ENCODE assay signal across 2 cellular contexts in genomic region chr4:53908661-53909078, GRCh38.
TF ChIP-seq lines count a peak whose summit lies in the region.

No MANE protein-coding gene starts in this region.

TF ChIP-seq in Ishikawa, 13 proteins besides CTCF, POLR2A, EP300 and RAD21 (continued from another document):
- TF ChIP-seq USF1 (IDR thresholded peaks at IDR 0.05) (no peak), TAF1 (IDR thresholded peaks at IDR 0.05; ENCODE audit: low read depth) (no peak), FOXM1 (IDR thresholded peaks at IDR 0.05; ENCODE audit: borderline replicate concordance, low read depth) (no peak), CEBPB (IDR thresholded peaks at IDR 0.05) (no peak), EGR1 (IDR thresholded peaks at IDR 0.05) (no peak), CREB1 (IDR thresholded peaks at IDR 0.05; ENCODE audit: low read depth) (no peak), REST (IDR thresholded peaks at IDR 0.05; ENCODE audit: low read depth) (no peak)

TF ChIP-seq in HepG2, 621 proteins besides CTCF, POLR2A, EP300 and RAD21 (continued from another document and continues in another):
- TF ChIP-seq HMGXB4 (CRISPR knock-in tag; IDR thresholded peaks at IDR 0.05; ENCODE audit: borderline replicate concordance in 1 of 2, low read depth in 1 of 2), result peak in 1 of 2 experiments; percentile 73; a peak in 1 of 4 replicates
- no peak for TF ChIP-seq MLLT10 (CRISPR knock-in tag; IDR thresholded peaks at IDR 0.05)
- no peak for TF ChIP-seq FUBP1 (CRISPR knock-in tag; IDR thresholded peaks at IDR 0.05; ENCODE audit: borderline replicate concordance)
- peak; percentile 85 for TF ChIP-seq ELF1 (CRISPR knock-in tag; IDR thresholded peaks at IDR 0.05)
- TF ChIP-seq MIXL1 (CRISPR knock-in tag; IDR thresholded peaks at IDR 0.05), result peak; percentile 56; the same call in 1 of the 2 replicates
- 0 out of 2 replicates have a peak, but pooled peaks have one; percentile 54 for TF ChIP-seq ATF2 (CRISPR knock-in tag; IDR thresholded peaks at IDR 0.05)
- 0 out of 2 replicates have a peak, but pooled peaks have one; percentile 14 for TF ChIP-seq KDM1A (CRISPR knock-in tag; IDR thresholded peaks at IDR 0.05)
- peak; percentile 26; the same call in 1 of the 2 replicates for TF ChIP-seq TGIF2 (CRISPR knock-in tag; IDR thresholded peaks at IDR 0.05)
- peak; percentile 25; the same call in 1 of the 2 replicates for TF ChIP-seq HDAC1 (CRISPR knock-in tag; IDR thresholded peaks at IDR 0.05)
- peak; percentile 52; the same call in 1 of the 2 replicates for TF ChIP-seq ZMYM4 (CRISPR knock-in tag; IDR thresholded peaks at IDR 0.05)
- TF ChIP-seq ZNF142 (CRISPR knock-in tag; IDR thresholded peaks at IDR 0.05), result no peak
- peak; percentile 49; the same call in 1 of the 2 replicates for TF ChIP-seq TCF7 (IDR thresholded peaks at IDR 0.05; ENCODE audit: low read depth)
- peak; percentile 53; the same call in 1 of the 2 replicates for TF ChIP-seq FOXA3 (CRISPR knock-in tag; IDR thresholded peaks at IDR 0.05)
- no peak for TF ChIP-seq ZNF34 (CRISPR knock-in tag; IDR thresholded peaks at IDR 0.05; ENCODE audit: borderline replicate concordance)
- TF ChIP-seq STAT6 (CRISPR knock-in tag; IDR thresholded peaks at IDR 0.05; ENCODE audit: borderline replicate concordance), result no peak
- TF ChIP-seq USF2 (IDR thresholded peaks at IDR 0.05; ENCODE audit: low read depth, low read length), result no peak
- TF ChIP-seq USF2 (CRISPR knock-in tag; IDR thresholded peaks at IDR 0.05; ENCODE audit: borderline replicate concordance), result no peak
- TF ChIP-seq NFIB (CRISPR knock-in tag; IDR thresholded peaks at IDR 0.05; ENCODE audit: borderline replicate concordance), result no peak
- 0 out of 2 replicates have a peak, but pooled peaks have one; percentile 34 for TF ChIP-seq NCOA2 (CRISPR knock-in tag; IDR thresholded peaks at IDR 0.05)
- TF ChIP-seq ASH2L (IDR thresholded peaks at IDR 0.05; ENCODE audit: insufficient read length, low read depth, low read length), result no peak
- TF ChIP-seq SALL1 (CRISPR knock-in tag; IDR thresholded peaks at IDR 0.05), result peak; percentile 48; the same call in 1 of the 2 replicates
- peak; percentile 29; the same call in 1 of the 2 replicates for TF ChIP-seq TARDBP (CRISPR knock-in tag; IDR thresholded peaks at IDR 0.05)
- peak; percentile 67; the same call in 1 of the 2 replicates for TF ChIP-seq ZKSCAN8 (CRISPR knock-in tag; IDR thresholded peaks at IDR 0.05; ENCODE audit: borderline replicate concordance)
- TF ChIP-seq FOXC1 (CRISPR knock-in tag; IDR thresholded peaks at IDR 0.05; ENCODE audit: borderline replicate concordance), result 0 out of 2 replicates have a peak, but pooled peaks have one; percentile 31
- TF ChIP-seq MEIS1 (CRISPR knock-in tag; IDR thresholded peaks at IDR 0.05; ENCODE audit: borderline replicate concordance), result no peak
- TF ChIP-seq ZSCAN9 (CRISPR knock-in tag; IDR thresholded peaks at IDR 0.05; ENCODE audit: borderline replicate concordance), result peak; percentile 72; the same call in 1 of the 2 replicates
- TF ChIP-seq ZFP91 (CRISPR knock-in tag; IDR thresholded peaks at IDR 0.05; ENCODE audit: borderline replicate concordance), result no peak
- no peak for TF ChIP-seq ELF4 (CRISPR knock-in tag; IDR thresholded peaks at IDR 0.05; ENCODE audit: borderline replicate concordance)
- TF ChIP-seq MBNL3 (CRISPR knock-in tag; conservative IDR thresholded peaks at IDR 0.05), result no peak
- TF ChIP-seq IRX3 (CRISPR knock-in tag; IDR thresholded peaks at IDR 0.05; ENCODE audit: borderline replicate concordance, low read depth), result no peak
- TF ChIP-seq ZSCAN22 (CRISPR knock-in tag; IDR thresholded peaks at IDR 0.05), result no peak
- TF ChIP-seq RCOR2 (CRISPR knock-in tag; IDR thresholded peaks at IDR 0.05), result 0 out of 2 replicates have a peak, but pooled peaks have one; percentile 21
- TF ChIP-seq NR2F6 (IDR thresholded peaks at IDR 0.05), result no peak
- no peak for TF ChIP-seq NR2F6 (CRISPR knock-in tag; IDR thresholded peaks at IDR 0.05)
- peak; percentile 80; the same call in 1 of the 2 replicates for TF ChIP-seq HMG20A (CRISPR knock-in tag; IDR thresholded peaks at IDR 0.05; ENCODE audit: borderline replicate concordance)
- TF ChIP-seq PATZ1 (CRISPR knock-in tag; IDR thresholded peaks at IDR 0.05), result 0 out of 2 replicates have a peak, but pooled peaks have one; percentile 26
